In the genomic region with DNA sequence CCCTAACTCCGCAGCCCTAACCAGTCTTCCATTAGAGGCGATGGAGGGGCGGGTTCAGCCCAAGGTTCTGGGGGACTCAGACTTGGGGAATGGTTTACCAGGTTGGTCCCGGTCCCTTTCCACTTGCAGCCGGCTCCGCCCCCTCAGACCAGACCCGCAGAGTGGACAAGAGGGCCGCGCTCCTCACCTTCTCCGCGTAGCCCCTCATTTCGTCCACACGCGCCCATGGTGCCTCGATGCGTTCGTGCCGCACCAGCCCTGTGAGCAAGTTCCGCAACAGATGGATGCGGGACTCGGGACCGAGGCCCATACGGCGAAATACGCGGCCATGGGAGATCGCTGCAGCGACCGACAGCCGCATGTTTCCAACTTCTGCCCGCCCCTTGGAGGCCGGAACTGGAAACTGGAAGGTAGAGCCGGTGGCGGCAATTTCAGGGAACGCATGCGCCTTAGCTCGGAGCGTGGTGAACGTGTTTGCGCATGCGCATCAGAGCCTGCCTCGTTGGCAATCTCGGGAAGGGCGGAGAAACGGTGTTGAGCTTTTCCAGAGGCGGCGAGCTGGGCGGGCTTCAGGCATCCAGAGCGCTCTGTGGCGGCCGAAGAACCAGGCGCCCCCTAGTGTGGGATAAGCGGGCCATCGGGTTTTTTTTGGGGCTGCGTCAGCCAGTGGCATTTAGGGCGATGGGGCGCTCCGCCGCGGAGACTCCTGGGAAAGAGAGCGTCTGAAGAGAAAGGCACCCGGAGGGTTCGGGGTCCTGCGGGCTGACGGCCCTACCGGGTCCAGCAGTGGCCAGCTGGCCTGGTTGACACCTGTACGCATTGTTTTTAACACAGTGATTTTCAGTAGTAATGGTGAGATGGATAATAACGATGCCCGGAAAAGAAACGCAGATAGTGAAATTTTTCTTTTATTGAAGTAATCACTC, we compare ENCODE assay signal across 1 cellular context.
A peak's percentile ranks its signal among the peaks of the same experiment; 100 is the strongest.
TF ChIP-seq lines count a peak whose summit lies in the region.

A gene (minus strand): TSS at position 405 of the 926 bp plus-strand sequence. CDS start 44 bp downstream, at position 361.

TF ChIP-seq in HepG2, 621 proteins besides CTCF, POLR2A, EP300 and RAD21 (continued from another document and continues in another):
- TF ChIP-seq MATR3 (CRISPR knock-in tag; IDR thresholded peaks at IDR 0.05) (no peak), ZNF558 (CRISPR knock-in tag; IDR thresholded peaks at IDR 0.05; ENCODE audit: borderline replicate concordance) (peak; percentile 98; the same call in 1 of the 2 replicates), ZEB1 (IDR thresholded peaks at IDR 0.05; ENCODE audit: insufficient replicate concordance, low read depth) (no peak), ZSCAN21 (CRISPR knock-in tag; IDR thresholded peaks at IDR 0.05; ENCODE audit: borderline replicate concordance) (peak; percentile 91; the same call in 1 of the 2 replicates), MEF2D (CRISPR knock-in tag; IDR thresholded peaks at IDR 0.05) (peak; percentile 91), ZFP36 (IDR thresholded peaks at IDR 0.05; ENCODE audit: borderline replicate concordance, low read depth, low read length, partially characterized antibody) (no peak), HOXA9 (CRISPR knock-in tag; IDR thresholded peaks at IDR 0.05; ENCODE audit: borderline replicate concordance) (peak; percentile 84; the same call in 1 of the 2 replicates), ZSCAN29 (CRISPR knock-in tag; conservative IDR thresholded peaks at IDR 0.05) (0 out of 2 replicates have a peak, but pooled peaks have one; percentile 26), ZNF496 (CRISPR knock-in tag; IDR thresholded peaks at IDR 0.05; ENCODE audit: insufficient replicate concordance) (no peak), GATAD1 (CRISPR knock-in tag; IDR thresholded peaks at IDR 0.05) (peak; percentile 83), FOXJ3 (CRISPR knock-in tag; IDR thresholded peaks at IDR 0.05; ENCODE audit: borderline replicate concordance) (0 out of 2 replicates have a peak, but pooled peaks have one; percentile 47), ZMYM2 (CRISPR knock-in tag; IDR thresholded peaks at IDR 0.05) (no peak), ZNF121 (CRISPR knock-in tag; IDR thresholded peaks at IDR 0.05) (peak; percentile 18; the same call in 1 of the 2 replicates), ARID2 (CRISPR knock-in tag; IDR thresholded peaks at IDR 0.05; ENCODE audit: borderline replicate concordance) (peak; percentile 31; the same call in 1 of the 2 replicates), NKX3-1 (CRISPR knock-in tag; IDR thresholded peaks at IDR 0.05) (peak; percentile 57; the same call in 1 of the 2 replicates), PLRG1 (conservative IDR thresholded peaks at IDR 0.05) (no peak), RBM22 (optimal IDR thresholded peaks at IDR 0.05; ENCODE audit: low read length) (no peak), SOX13 (IDR thresholded peaks at IDR 0.05) (no peak), SOX13 (CRISPR knock-in tag; conservative IDR thresholded peaks at IDR 0.05 in 1 of 2, IDR thresholded peaks at IDR 0.05 in 1 of 2) (no peak; a peak in 1 of 4 replicates), ZNF333 (CRISPR knock-in tag; IDR thresholded peaks at IDR 0.05; ENCODE audit: borderline replicate concordance) (peak; percentile 94), ZNF619 (CRISPR knock-in tag; IDR thresholded peaks at IDR 0.05) (no peak)
- TF ChIP-seq, protein P1, sequence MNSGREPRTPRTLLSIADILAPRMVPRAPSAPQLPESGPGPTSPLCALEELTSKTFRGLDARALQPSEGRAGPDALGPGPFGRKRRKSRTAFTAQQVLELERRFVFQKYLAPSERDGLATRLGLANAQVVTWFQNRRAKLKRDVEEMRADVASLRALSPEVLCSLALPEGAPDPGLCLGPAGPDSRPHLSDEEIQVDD (CRISPR knock-in tag; IDR thresholded peaks at IDR 0.05; ENCODE audit: borderline replicate concordance), result peak; percentile 93
- TF ChIP-seq, protein P2, sequence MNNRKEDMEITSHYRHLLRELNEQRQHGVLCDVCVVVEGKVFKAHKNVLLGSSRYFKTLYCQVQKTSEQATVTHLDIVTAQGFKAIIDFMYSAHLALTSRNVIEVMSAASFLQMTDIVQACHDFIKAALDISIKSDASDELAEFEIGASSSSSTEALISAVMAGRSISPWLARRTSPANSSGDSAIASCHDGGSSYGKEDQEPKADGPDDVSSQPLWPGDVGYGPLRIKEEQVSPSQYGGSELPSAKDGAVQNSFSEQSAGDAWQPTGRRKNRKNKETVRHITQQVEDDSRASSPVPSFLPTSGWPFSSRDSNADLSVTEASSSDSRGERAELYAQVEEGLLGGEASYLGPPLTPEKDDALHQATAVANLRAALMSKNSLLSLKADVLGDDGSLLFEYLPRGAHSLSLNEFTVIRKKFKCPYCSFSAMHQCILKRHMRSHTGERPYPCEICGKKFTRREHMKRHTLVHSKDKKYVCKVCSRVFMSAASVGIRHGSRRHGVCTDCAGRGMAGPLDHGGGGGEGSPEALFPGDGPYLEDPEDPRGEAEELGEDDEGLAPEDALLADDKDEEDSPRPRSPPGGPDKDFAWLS (CRISPR knock-in tag; IDR thresholded peaks at IDR 0.05; ENCODE audit: borderline replicate concordance), result peak; percentile 87; the same call in 1 of the 2 replicates
- TF ChIP-seq, protein P3, sequence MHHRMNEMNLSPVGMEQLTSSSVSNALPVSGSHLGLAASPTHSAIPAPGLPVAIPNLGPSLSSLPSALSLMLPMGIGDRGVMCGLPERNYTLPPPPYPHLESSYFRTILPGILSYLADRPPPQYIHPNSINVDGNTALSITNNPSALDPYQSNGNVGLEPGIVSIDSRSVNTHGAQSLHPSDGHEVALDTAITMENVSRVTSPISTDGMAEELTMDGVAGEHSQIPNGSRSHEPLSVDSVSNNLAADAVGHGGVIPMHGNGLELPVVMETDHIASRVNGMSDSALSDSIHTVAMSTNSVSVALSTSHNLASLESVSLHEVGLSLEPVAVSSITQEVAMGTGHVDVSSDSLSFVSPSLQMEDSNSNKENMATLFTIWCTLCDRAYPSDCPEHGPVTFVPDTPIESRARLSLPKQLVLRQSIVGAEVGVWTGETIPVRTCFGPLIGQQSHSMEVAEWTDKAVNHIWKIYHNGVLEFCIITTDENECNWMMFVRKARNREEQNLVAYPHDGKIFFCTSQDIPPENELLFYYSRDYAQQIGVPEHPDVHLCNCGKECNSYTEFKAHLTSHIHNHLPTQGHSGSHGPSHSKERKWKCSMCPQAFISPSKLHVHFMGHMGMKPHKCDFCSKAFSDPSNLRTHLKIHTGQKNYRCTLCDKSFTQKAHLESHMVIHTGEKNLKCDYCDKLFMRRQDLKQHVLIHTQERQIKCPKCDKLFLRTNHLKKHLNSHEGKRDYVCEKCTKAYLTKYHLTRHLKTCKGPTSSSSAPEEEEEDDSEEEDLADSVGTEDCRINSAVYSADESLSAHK (CRISPR knock-in tag; IDR thresholded peaks at IDR 0.05; ENCODE audit: borderline replicate concordance), result no peak
- TF ChIP-seq, protein P4, sequence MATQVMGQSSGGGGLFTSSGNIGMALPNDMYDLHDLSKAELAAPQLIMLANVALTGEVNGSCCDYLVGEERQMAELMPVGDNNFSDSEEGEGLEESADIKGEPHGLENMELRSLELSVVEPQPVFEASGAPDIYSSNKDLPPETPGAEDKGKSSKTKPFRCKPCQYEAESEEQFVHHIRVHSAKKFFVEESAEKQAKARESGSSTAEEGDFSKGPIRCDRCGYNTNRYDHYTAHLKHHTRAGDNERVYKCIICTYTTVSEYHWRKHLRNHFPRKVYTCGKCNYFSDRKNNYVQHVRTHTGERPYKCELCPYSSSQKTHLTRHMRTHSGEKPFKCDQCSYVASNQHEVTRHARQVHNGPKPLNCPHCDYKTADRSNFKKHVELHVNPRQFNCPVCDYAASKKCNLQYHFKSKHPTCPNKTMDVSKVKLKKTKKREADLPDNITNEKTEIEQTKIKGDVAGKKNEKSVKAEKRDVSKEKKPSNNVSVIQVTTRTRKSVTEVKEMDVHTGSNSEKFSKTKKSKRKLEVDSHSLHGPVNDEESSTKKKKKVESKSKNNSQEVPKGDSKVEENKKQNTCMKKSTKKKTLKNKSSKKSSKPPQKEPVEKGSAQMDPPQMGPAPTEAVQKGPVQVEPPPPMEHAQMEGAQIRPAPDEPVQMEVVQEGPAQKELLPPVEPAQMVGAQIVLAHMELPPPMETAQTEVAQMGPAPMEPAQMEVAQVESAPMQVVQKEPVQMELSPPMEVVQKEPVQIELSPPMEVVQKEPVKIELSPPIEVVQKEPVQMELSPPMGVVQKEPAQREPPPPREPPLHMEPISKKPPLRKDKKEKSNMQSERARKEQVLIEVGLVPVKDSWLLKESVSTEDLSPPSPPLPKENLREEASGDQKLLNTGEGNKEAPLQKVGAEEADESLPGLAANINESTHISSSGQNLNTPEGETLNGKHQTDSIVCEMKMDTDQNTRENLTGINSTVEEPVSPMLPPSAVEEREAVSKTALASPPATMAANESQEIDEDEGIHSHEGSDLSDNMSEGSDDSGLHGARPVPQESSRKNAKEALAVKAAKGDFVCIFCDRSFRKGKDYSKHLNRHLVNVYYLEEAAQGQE (IDR thresholded peaks at IDR 0.05; ENCODE audit: borderline replicate concordance in 1 of 2, low read depth in 1 of 2, low read length in 2 of 2), result 0 out of 4 replicates have a peak, but pooled peaks of 1 of the 2 experiments have one; percentile 25
- TF ChIP-seq, protein P5, sequence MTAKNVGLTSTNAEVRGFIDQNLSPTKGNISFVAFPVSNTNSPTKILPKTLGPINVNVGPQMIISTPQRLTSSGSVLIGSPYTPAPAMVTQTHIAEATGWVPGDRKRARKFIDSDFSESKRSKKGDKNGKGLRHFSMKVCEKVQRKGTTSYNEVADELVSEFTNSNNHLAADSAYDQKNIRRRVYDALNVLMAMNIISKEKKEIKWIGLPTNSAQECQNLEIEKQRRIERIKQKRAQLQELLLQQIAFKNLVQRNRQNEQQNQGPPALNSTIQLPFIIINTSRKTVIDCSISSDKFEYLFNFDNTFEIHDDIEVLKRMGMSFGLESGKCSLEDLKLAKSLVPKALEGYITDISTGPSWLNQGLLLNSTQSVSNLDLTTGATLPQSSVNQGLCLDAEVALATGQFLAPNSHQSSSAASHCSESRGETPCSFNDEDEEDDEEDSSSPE (CRISPR knock-in tag; IDR thresholded peaks at IDR 0.05), result peak; percentile 97
- TF ChIP-seq, protein P6, sequence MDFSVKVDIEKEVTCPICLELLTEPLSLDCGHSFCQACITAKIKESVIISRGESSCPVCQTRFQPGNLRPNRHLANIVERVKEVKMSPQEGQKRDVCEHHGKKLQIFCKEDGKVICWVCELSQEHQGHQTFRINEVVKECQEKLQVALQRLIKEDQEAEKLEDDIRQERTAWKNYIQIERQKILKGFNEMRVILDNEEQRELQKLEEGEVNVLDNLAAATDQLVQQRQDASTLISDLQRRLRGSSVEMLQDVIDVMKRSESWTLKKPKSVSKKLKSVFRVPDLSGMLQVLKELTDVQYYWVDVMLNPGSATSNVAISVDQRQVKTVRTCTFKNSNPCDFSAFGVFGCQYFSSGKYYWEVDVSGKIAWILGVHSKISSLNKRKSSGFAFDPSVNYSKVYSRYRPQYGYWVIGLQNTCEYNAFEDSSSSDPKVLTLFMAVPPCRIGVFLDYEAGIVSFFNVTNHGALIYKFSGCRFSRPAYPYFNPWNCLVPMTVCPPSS (IDR thresholded peaks at IDR 0.05), result no peak
- TF ChIP-seq, protein P7, sequence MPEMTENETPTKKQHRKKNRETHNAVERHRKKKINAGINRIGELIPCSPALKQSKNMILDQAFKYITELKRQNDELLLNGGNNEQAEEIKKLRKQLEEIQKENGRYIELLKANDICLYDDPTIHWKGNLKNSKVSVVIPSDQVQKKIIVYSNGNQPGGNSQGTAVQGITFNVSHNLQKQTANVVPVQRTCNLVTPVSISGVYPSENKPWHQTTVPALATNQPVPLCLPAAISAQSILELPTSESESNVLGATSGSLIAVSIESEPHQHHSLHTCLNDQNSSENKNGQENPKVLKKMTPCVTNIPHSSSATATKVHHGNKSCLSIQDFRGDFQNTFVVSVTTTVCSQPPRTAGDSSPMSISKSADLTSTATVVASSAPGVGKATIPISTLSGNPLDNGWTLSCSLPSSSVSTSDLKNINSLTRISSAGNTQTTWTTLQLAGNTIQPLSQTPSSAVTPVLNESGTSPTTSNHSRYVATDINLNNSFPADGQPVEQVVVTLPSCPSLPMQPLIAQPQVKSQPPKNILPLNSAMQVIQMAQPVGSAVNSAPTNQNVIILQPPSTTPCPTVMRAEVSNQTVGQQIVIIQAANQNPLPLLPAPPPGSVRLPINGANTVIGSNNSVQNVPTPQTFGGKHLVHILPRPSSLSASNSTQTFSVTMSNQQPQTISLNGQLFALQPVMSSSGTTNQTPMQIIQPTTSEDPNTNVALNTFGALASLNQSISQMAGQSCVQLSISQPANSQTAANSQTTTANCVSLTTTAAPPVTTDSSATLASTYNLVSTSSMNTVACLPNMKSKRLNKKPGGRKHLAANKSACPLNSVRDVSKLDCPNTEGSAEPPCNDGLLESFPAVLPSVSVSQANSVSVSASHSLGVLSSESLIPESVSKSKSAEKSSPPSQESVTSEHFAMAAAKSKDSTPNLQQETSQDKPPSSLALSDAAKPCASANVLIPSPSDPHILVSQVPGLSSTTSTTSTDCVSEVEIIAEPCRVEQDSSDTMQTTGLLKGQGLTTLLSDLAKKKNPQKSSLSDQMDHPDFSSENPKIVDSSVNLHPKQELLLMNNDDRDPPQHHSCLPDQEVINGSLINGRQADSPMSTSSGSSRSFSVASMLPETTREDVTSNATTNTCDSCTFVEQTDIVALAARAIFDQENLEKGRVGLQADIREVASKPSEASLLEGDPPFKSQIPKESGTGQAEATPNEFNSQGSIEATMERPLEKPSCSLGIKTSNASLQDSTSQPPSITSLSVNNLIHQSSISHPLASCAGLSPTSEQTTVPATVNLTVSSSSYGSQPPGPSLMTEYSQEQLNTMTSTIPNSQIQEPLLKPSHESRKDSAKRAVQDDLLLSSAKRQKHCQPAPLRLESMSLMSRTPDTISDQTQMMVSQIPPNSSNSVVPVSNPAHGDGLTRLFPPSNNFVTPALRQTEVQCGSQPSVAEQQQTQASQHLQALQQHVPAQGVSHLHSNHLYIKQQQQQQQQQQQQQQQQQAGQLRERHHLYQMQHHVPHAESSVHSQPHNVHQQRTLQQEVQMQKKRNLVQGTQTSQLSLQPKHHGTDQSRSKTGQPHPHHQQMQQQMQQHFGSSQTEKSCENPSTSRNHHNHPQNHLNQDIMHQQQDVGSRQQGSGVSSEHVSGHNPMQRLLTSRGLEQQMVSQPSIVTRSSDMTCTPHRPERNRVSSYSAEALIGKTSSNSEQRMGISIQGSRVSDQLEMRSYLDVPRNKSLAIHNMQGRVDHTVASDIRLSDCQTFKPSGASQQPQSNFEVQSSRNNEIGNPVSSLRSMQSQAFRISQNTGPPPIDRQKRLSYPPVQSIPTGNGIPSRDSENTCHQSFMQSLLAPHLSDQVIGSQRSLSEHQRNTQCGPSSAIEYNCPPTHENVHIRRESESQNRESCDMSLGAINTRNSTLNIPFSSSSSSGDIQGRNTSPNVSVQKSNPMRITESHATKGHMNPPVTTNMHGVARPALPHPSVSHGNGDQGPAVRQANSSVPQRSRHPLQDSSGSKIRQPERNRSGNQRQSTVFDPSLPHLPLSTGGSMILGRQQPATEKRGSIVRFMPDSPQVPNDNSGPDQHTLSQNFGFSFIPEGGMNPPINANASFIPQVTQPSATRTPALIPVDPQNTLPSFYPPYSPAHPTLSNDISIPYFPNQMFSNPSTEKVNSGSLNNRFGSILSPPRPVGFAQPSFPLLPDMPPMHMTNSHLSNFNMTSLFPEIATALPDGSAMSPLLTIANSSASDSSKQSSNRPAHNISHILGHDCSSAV (CRISPR knock-in tag; IDR thresholded peaks at IDR 0.05; ENCODE audit: borderline replicate concordance), result no peak; the same call in none of the 2 replicates
